9 cellular contexts compared by ENCODE assay signal in the genomic region with DNA sequence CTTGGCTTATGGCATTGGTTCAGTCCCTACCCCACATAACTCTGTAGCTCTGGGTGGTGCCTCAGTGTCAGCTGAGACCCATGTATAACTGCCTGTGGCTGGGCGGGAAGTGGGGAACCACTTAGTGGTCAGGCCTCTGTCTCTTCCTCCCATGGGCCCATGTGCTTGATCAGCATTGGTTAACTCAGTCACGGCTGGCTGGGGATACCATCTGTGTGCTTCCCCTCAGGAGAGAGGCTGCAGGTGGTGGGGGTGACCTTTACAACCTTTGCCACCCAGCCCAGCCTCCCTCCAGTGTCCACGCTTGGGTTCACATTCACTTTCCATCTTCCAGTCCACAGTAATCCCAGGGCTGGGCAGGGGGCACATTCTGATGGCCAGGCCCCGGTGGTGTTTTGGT. TPM values are rescaled to one million over a fixed set of nuclear protein-coding genes. Genes with fewer than 3 reads are reported as not detected.
DNase-seq lines count a peak whose midpoint lies in the region; ATAC-seq, FAIRE-seq and TF ChIP-seq lines count a peak whose summit lies in the region.
"Had no signal": no experiment of that assay in that cellular context is flagged by ENCODE, and none has a peak within 500 bp of the region (broad histone marks: within the 10 kb centered on the region; RNA-seq: fewer than 3 reads in every experiment).

No MANE protein-coding gene starts in this region.

- in situ Hi-C loops in HepG2 (cut with HindIII; ENCODE audit: extremely low pct_ligation_motif_present, low pct_unique_long_range_greater_than_20kb), result no loop called here

- H3K36me3 ChIP-seq in HepG2 (replicated peaks in 1 of 2; ENCODE audit: control insufficient read depth in 1 of 2, insufficient read depth in 2 of 2, low read length in 2 of 2), result peaks cover 39 to 66% of the 10 kb centered on the region in 2 experiments

- no peak overlapping the region for H3K4me3 ChIP-seq in HepG2 (replicated peaks in 1 of 3; ENCODE audit: insufficient read depth in 1 of 3, low read depth in 2 of 3, low read length in 3 of 3)

- no peak for TF ChIP-seq RAD21 in HepG2 (CRISPR knock-in tag; IDR thresholded peaks at IDR 0.05)

- no peak for TF ChIP-seq EP300 in HepG2 (IDR thresholded peaks at IDR 0.05; ENCODE audit: low read depth in 2 of 2, low read length in 2 of 2)
- no peak for TF ChIP-seq EP300 in HepG2 (CRISPR knock-in tag; IDR thresholded peaks at IDR 0.05; ENCODE audit: borderline replicate concordance)

- no peaks in the 10 kb centered on the region for H3K27me3 ChIP-seq in HepG2 (ENCODE audit: control insufficient read depth in 1 of 2, insufficient read depth in 2 of 2, low read length in 2 of 2)

- ATAC-seq in HG02981 (IDR thresholded peaks at IDR 0.05; ENCODE audit: unreplicated experiment), result peak; percentile 72
- no peak for ATAC-seq in HepG2
- no peak for ATAC-seq in GM18858 (IDR thresholded peaks at IDR 0.05; ENCODE audit: unreplicated experiment)

- H3K9ac ChIP-seq in HepG2 (ENCODE audit: insufficient read depth, low read depth, low read length), result no peak overlapping the region

- H4K20me1 ChIP-seq in HepG2 (ENCODE audit: insufficient read depth, low read length), result no peaks in the 10 kb centered on the region

- H3K27ac ChIP-seq in HepG2 (ENCODE audit: extremely low read length, insufficient read depth, low read length), result peak overlapping the region; percentile 8

- H3K79me2 ChIP-seq in HepG2 (ENCODE audit: insufficient read depth, low read length), result no peaks in the 10 kb centered on the region

- CTCF ChIA-PET in HepG2 (lab: Yijun Ruan, JAX; ENCODE audit: low intra/inter-chr PET ratio, low total read pairs), result no interaction called here

- BruUV-seq in HepG2 (replicated peaks; lab: Mats Ljungman, UMichigan), result no TSS peak

- no peak for FAIRE-seq in HepG2 (lab: Jason Lieb, UNC)

- intact Hi-C loops in HepG2 (cut with micrococcal nuclease; ENCODE audit: unreplicated experiment), result no loop called here

- peak; percentile 23 for TF ChIP-seq POLR2A in GM19099 (IDR thresholded peaks at IDR 0.05; ENCODE audit: extremely low read depth, insufficient read length, low read depth)
- TF ChIP-seq POLR2A in HepG2 (IDR thresholded peaks at IDR 0.05; ENCODE audit: insufficient read depth in 1 of 2, low read depth in 2 of 2, low read length in 2 of 2), result no peak

- no peak for TF ChIP-seq CTCF in HepG2 (CRISPR knock-in tag; IDR thresholded peaks at IDR 0.05)

- DNase-seq in T-helper 1 cell, result peak in 4 of 5 donors; percentile 38 to 91 (median 45)
- DNase-seq in HepG2 (ENCODE audit: low spot score), result no peak
- DNase-seq in foreskin melanocyte, result no peak
- no peak for DNase-seq in ecto neural progenitor cell (ENCODE audit: low spot score)
- no peak for DNase-seq in NCI-H2171 treated with DMSO at 0.1 percent for 48 hours (lab: John Stamatoyannopoulos, UW)

- no peak overlapping the region for H3K4me2 ChIP-seq in HepG2 (ENCODE audit: low read depth, low read length)

- 98% methylated on average over 4 of the region's 4 CpGs for WGBS in HepG2 (ENCODE audit: low lambda C conversion rate)

- no peak overlapping the region for H2AFZ ChIP-seq in HepG2 (ENCODE audit: low read length)

- peaks cover 39% of the 10 kb centered on the region for H3K4me1 ChIP-seq in HepG2 (ENCODE audit: insufficient read depth, low read length)

- H3K9me3 ChIP-seq in HepG2 (ENCODE audit: low read length), result no peaks in the 10 kb centered on the region

- POLR2A ChIA-PET in HepG2 (lab: Yijun Ruan, JAX), result interaction anchor here (3.6 kb wide), 1 partner anchor 10 kb away, joined by 24 read pairs; a partner anchor contains a TSS

RNA-seq across cellular contexts. Expression of a gene that starts 10.3 kb away (rescaled TPM):
- total RNA-seq in HepG2 (2016; rRNA removed; fragmentation: Illumina TruSeq; extraction: Trizol), result 52.6 and 63.2 TPM in 2 replicates
- total RNA-seq in HepG2 (2016; cell fraction: cytosol; rRNA removed; fragmentation: Illumina TruSeq; extraction: Trizol; ENCODE audit: low read depth), result 234 and 265 TPM in 2 replicates
- 54.0 and 61.4 TPM in 2 replicates for total RNA-seq in HepG2 (2016; cell fraction: insoluble cytoplasmic fraction; rRNA removed; fragmentation: Illumina TruSeq; extraction: Trizol)
- total RNA-seq in HepG2 (2016; cell fraction: membrane; rRNA removed; fragmentation: Illumina TruSeq; extraction: Trizol), result 183 and 209 TPM in 2 replicates
- 42.9 and 44.2 TPM in 2 replicates for total RNA-seq in HepG2 (2016; cell fraction: nucleus; rRNA removed; fragmentation: Illumina TruSeq; extraction: Trizol)
- polyA plus RNA-seq in HepG2 (2011; rRNA removed), result 52.7 and 62.7 TPM in 2 replicates
- polyA plus RNA-seq in HepG2 (2011; cell fraction: cytosol; rRNA removed), result 38.3 and 51.2 TPM in 2 replicates
- 32.5 and 33.2 TPM in 2 replicates for polyA plus RNA-seq in HepG2 (2011; cell fraction: nucleus; rRNA removed)
- 30.6 and 32.4 TPM in 2 replicates for polyA plus RNA-seq in HepG2 (2012)
- polyA plus RNA-seq in HepG2 (2016; cell fraction: cytosol; fragmentation: Illumina TruSeq; extraction: Trizol; ENCODE audit: low read depth), result 2.5 and 2.8 TPM in 2 replicates
- 63.1 and 64.9 TPM in 2 replicates for polyA plus RNA-seq in HepG2 (2016; cell fraction: insoluble cytoplasmic fraction; fragmentation: Illumina TruSeq; extraction: Trizol; ENCODE audit: low read depth)
- polyA plus RNA-seq in HepG2 (2016; cell fraction: membrane; fragmentation: Illumina TruSeq; extraction: Trizol; ENCODE audit: low read depth), result 17.1 and 17.3 TPM in 2 replicates
- 38.6 and 39.5 TPM in 2 replicates for polyA plus RNA-seq in HepG2 (2016; cell fraction: nucleus; fragmentation: Illumina TruSeq; extraction: Trizol; ENCODE audit: insufficient read depth, low read depth)
- 81.5 and 261 TPM in 2 replicates for polyA minus RNA-seq in HepG2 (2011; rRNA and poly(A)+ RNA removed; ENCODE audit: low replicate concordance)
- 107 and 129 TPM in 2 replicates for polyA minus RNA-seq in HepG2 (2011; cell fraction: cytosol; rRNA and poly(A)+ RNA removed)
- 109 and 138 TPM in 2 replicates for polyA minus RNA-seq in HepG2 (2011; cell fraction: nucleus; rRNA and poly(A)+ RNA removed)

RNA-seq across cellular contexts. Expression of a gene that starts 51.8 kb away (rescaled TPM):
- 25.1 and 25.9 TPM in 2 replicates for total RNA-seq in HepG2 (2016; rRNA removed; fragmentation: Illumina TruSeq; extraction: Trizol)
- total RNA-seq in HepG2 (2016; cell fraction: cytosol; rRNA removed; fragmentation: Illumina TruSeq; extraction: Trizol; ENCODE audit: low read depth), result 11.4 and 13.4 TPM in 2 replicates
- total RNA-seq in HepG2 (2016; cell fraction: insoluble cytoplasmic fraction; rRNA removed; fragmentation: Illumina TruSeq; extraction: Trizol), result 26.9 and 27.5 TPM in 2 replicates
- total RNA-seq in HepG2 (2016; cell fraction: membrane; rRNA removed; fragmentation: Illumina TruSeq; extraction: Trizol), result 8.8 and 9.5 TPM in 2 replicates
- 20.8 and 22.6 TPM in 2 replicates for total RNA-seq in HepG2 (2016; cell fraction: nucleus; rRNA removed; fragmentation: Illumina TruSeq; extraction: Trizol)
- polyA plus RNA-seq in HepG2 (2011; rRNA removed), result 17.8 and 22.6 TPM in 2 replicates
- 18.3 and 19.9 TPM in 2 replicates for polyA plus RNA-seq in HepG2 (2011; cell fraction: cytosol; rRNA removed)
- 73.1 and 73.7 TPM in 2 replicates for polyA plus RNA-seq in HepG2 (2011; cell fraction: nucleus; rRNA removed)
- polyA plus RNA-seq in HepG2 (2012), result 17.0 and 17.7 TPM in 2 replicates
- 1.7 and 1.8 TPM in 2 replicates for polyA plus RNA-seq in HepG2 (2016; cell fraction: cytosol; fragmentation: Illumina TruSeq; extraction: Trizol; ENCODE audit: low read depth)
- polyA plus RNA-seq in HepG2 (2016; cell fraction: insoluble cytoplasmic fraction; fragmentation: Illumina TruSeq; extraction: Trizol; ENCODE audit: low read depth), result 14.5 and 16.7 TPM in 2 replicates
- polyA plus RNA-seq in HepG2 (2016; cell fraction: membrane; fragmentation: Illumina TruSeq; extraction: Trizol; ENCODE audit: low read depth), result 2.5 and 3.7 TPM in 2 replicates
- 30.5 and 31.8 TPM in 2 replicates for polyA plus RNA-seq in HepG2 (2016; cell fraction: nucleus; fragmentation: Illumina TruSeq; extraction: Trizol; ENCODE audit: insufficient read depth, low read depth)
- 36.7 and 47.6 TPM in 2 replicates for polyA minus RNA-seq in HepG2 (2011; rRNA and poly(A)+ RNA removed; ENCODE audit: low replicate concordance)
- polyA minus RNA-seq in HepG2 (2011; cell fraction: cytosol; rRNA and poly(A)+ RNA removed), result 9.6 and 11.9 TPM in 2 replicates
- polyA minus RNA-seq in HepG2 (2011; cell fraction: nucleus; rRNA and poly(A)+ RNA removed), result 34.6 and 41.8 TPM in 2 replicates

RNA-seq across cellular contexts. Expression of a gene that starts 51.8 kb away (rescaled TPM):
- 16.4 and 18.4 TPM in 2 replicates for total RNA-seq in HepG2 (2016; rRNA removed; fragmentation: Illumina TruSeq; extraction: Trizol)
- 2.8 and 3.0 TPM in 2 replicates for total RNA-seq in HepG2 (2016; cell fraction: cytosol; rRNA removed; fragmentation: Illumina TruSeq; extraction: Trizol; ENCODE audit: low read depth)
- 16.5 and 18.2 TPM in 2 replicates for total RNA-seq in HepG2 (2016; cell fraction: insoluble cytoplasmic fraction; rRNA removed; fragmentation: Illumina TruSeq; extraction: Trizol)
- 5.7 and 7.5 TPM in 2 replicates for total RNA-seq in HepG2 (2016; cell fraction: membrane; rRNA removed; fragmentation: Illumina TruSeq; extraction: Trizol)
- total RNA-seq in HepG2 (2016; cell fraction: nucleus; rRNA removed; fragmentation: Illumina TruSeq; extraction: Trizol), result 11.7 and 13.6 TPM in 2 replicates
- polyA plus RNA-seq in HepG2 (2011; rRNA removed), result 13.6 and 14.1 TPM in 2 replicates
- polyA plus RNA-seq in HepG2 (2011; cell fraction: cytosol; rRNA removed), result 12.4 and 15.6 TPM in 2 replicates
- polyA plus RNA-seq in HepG2 (2011; cell fraction: nucleus; rRNA removed), result 8.7 and 9.9 TPM in 2 replicates
- polyA plus RNA-seq in HepG2 (2012), result 6.3 and 6.8 TPM in 2 replicates
- polyA plus RNA-seq in HepG2 (2016; cell fraction: cytosol; fragmentation: Illumina TruSeq; extraction: Trizol; ENCODE audit: low read depth), result 1.2 and 1.6 TPM in 2 replicates
- polyA plus RNA-seq in HepG2 (2016; cell fraction: insoluble cytoplasmic fraction; fragmentation: Illumina TruSeq; extraction: Trizol; ENCODE audit: low read depth), result 14.5 and 16.0 TPM in 2 replicates
- polyA plus RNA-seq in HepG2 (2016; cell fraction: membrane; fragmentation: Illumina TruSeq; extraction: Trizol; ENCODE audit: low read depth), result 2.6 and 3.1 TPM in 2 replicates
- 13.9 and 15.5 TPM in 2 replicates for polyA plus RNA-seq in HepG2 (2016; cell fraction: nucleus; fragmentation: Illumina TruSeq; extraction: Trizol; ENCODE audit: insufficient read depth, low read depth)
- polyA minus RNA-seq in HepG2 (2011; rRNA and poly(A)+ RNA removed; ENCODE audit: low replicate concordance), result 19.4 and 28.5 TPM in 2 replicates
- polyA minus RNA-seq in HepG2 (2011; cell fraction: cytosol; rRNA and poly(A)+ RNA removed), result 7.2 and 10.0 TPM in 2 replicates
- polyA minus RNA-seq in HepG2 (2011; cell fraction: nucleus; rRNA and poly(A)+ RNA removed), result 18.2 and 19.9 TPM in 2 replicates

RNA-seq across cellular contexts. Expression of a gene that starts 59.1 kb away (rescaled TPM):
- total RNA-seq in HepG2 (2016; rRNA removed; fragmentation: Illumina TruSeq; extraction: Trizol), result not detected in 2 replicates
- total RNA-seq in HepG2 (2016; cell fraction: cytosol; rRNA removed; fragmentation: Illumina TruSeq; extraction: Trizol; ENCODE audit: low read depth), result not detected in 2 replicates
- not detected in 2 replicates for total RNA-seq in HepG2 (2016; cell fraction: insoluble cytoplasmic fraction; rRNA removed; fragmentation: Illumina TruSeq; extraction: Trizol)
- total RNA-seq in HepG2 (2016; cell fraction: membrane; rRNA removed; fragmentation: Illumina TruSeq; extraction: Trizol), result not detected in 2 replicates
- not detected in 2 replicates for total RNA-seq in HepG2 (2016; cell fraction: nucleus; rRNA removed; fragmentation: Illumina TruSeq; extraction: Trizol)
- not detected in 2 replicates for polyA plus RNA-seq in HepG2 (2011; rRNA removed)
- not detected in 2 replicates for polyA plus RNA-seq in HepG2 (2011; cell fraction: cytosol; rRNA removed)
- not detected in 2 replicates for polyA plus RNA-seq in HepG2 (2011; cell fraction: nucleus; rRNA removed)
- not detected in 2 replicates for polyA plus RNA-seq in HepG2 (2012)
- polyA plus RNA-seq in HepG2 (2016; cell fraction: cytosol; fragmentation: Illumina TruSeq; extraction: Trizol; ENCODE audit: low read depth), result not detected in 2 replicates
- polyA plus RNA-seq in HepG2 (2016; cell fraction: insoluble cytoplasmic fraction; fragmentation: Illumina TruSeq; extraction: Trizol; ENCODE audit: low read depth), result not detected in 2 replicates
- polyA plus RNA-seq in HepG2 (2016; cell fraction: membrane; fragmentation: Illumina TruSeq; extraction: Trizol; ENCODE audit: low read depth), result not detected in 2 replicates
- polyA plus RNA-seq in HepG2 (2016; cell fraction: nucleus; fragmentation: Illumina TruSeq; extraction: Trizol; ENCODE audit: insufficient read depth, low read depth), result not detected in 2 replicates
- polyA minus RNA-seq in HepG2 (2011; rRNA and poly(A)+ RNA removed; ENCODE audit: low replicate concordance), result not detected in 2 replicates
- polyA minus RNA-seq in HepG2 (2011; cell fraction: cytosol; rRNA and poly(A)+ RNA removed), result not detected in 2 replicates
- not detected in 2 replicates for polyA minus RNA-seq in HepG2 (2011; cell fraction: nucleus; rRNA and poly(A)+ RNA removed)
- total RNA-seq: RPMI7951 had no signal

Comparison
In these comparisons a context has a peak if more than half of its experiments do, and no peak if none do; other contexts are left out.
1. DNase-seq: peak in T-helper 1 cell (4 of 5); none in HepG2 (single experiment), foreskin melanocyte (single experiment), ecto neural progenitor cell (single experiment) and NCI-H2171 treated with DMSO at 0.1 percent for 48 hours (single experiment).